Comparison of ENCODE assay signal across 17 cellular contexts in genomic region chr4:114964016-114964415, GRCh38.
A peak's percentile ranks its signal among the peaks of the same experiment; 100 is the strongest.
DNase-seq lines count a peak whose midpoint lies in the region; ATAC-seq and TF ChIP-seq lines count a peak whose summit lies in the region.
"Had no signal": no experiment of that assay in that cellular context is flagged by ENCODE, and none has a peak within 500 bp of the region (broad histone marks: within the 10 kb centered on the region; RNA-seq: fewer than 3 reads in every experiment).

No MANE protein-coding gene starts in this region.

- peak; percentile 87 for DNase-seq in G401 (ENCODE audit: low spot score)
- peak; percentile 22 for DNase-seq in NCI-H1694 treated with DMSO at 0.1 percent for 48 hours (lab: John Stamatoyannopoulos, UW)
- DNase-seq in NCI-H446 (lab: John Stamatoyannopoulos, UW), result peak; percentile 84 to 95
- DNase-seq in cerebellum (ENCODE audit: low spot score), result peak; percentile 60
- no peak for DNase-seq in GM23338 (ENCODE audit: low spot score)
- DNase-seq in H4 (ENCODE audit: low spot score), result no peak
- DNase-seq in mammary epithelial cell, result no peak
- DNase-seq in smooth muscle cell (lab: John Stamatoyannopoulos, UW; ENCODE audit: unreplicated experiment), result no peak
- DNase-seq: BE2C; CD4-positive, alpha-beta memory T cell; COR-L47; DMS53 had no signal

- no TSS peak for BruUV-seq in mammary epithelial cell (replicated peaks; lab: Mats Ljungman, UMichigan)

- H3K79me2 ChIP-seq in GM23338 (replicated peaks; ENCODE audit: insufficient read depth) (no peaks in the 10 kb centered on the region), mammary epithelial cell (ENCODE audit: insufficient read depth, low read length) (no peaks in the 10 kb centered on the region), smooth muscle cell (ENCODE audit: low read depth) (no peaks in the 10 kb centered on the region)

- H3K27ac ChIP-seq in GM23338 (ENCODE audit: low read depth), result no peak overlapping the region
- no peak overlapping the region for H3K27ac ChIP-seq in mammary epithelial cell (ENCODE audit: insufficient read depth, low read depth, low read length)
- no peak overlapping the region for H3K27ac ChIP-seq in smooth muscle cell (ENCODE audit: low read depth)
- H3K27ac ChIP-seq: C4-2B, HL-60 had no signal

- peaks cover 7% of the 10 kb centered on the region; the same call in 2 of the 3 replicates for H3K9me3 Mint-ChIP-seq in GM23338

- CTCF ChIA-PET in mammary epithelial cell (lab: Charles Lee; ENCODE audit: low non-redundant PET), result no interaction called here

- H2AFZ ChIP-seq in GM23338, result no peak overlapping the region
- no peak overlapping the region for H2AFZ ChIP-seq in mammary epithelial cell (ENCODE audit: low read depth, low read length)
- no peak overlapping the region for H2AFZ ChIP-seq in smooth muscle cell (ENCODE audit: low read depth)

- H4K20me1 ChIP-seq in GM23338 (replicated peaks; ENCODE audit: insufficient read depth) (no peaks in the 10 kb centered on the region), mammary epithelial cell (ENCODE audit: insufficient read depth, low read length) (no peaks in the 10 kb centered on the region), smooth muscle cell (ENCODE audit: low read depth) (no peaks in the 10 kb centered on the region)

- H3K9ac ChIP-seq in mammary epithelial cell (ENCODE audit: insufficient read depth, low read length) (no peak overlapping the region), smooth muscle cell (ENCODE audit: low read depth) (no peak overlapping the region)

- no peaks in the 10 kb centered on the region for H3K4me1 ChIP-seq in GM23338 (ENCODE audit: insufficient read depth)
- H3K4me1 ChIP-seq in mammary epithelial cell (ENCODE audit: insufficient read depth, low read length), result no peaks in the 10 kb centered on the region
- no peaks in the 10 kb centered on the region for H3K4me1 ChIP-seq in smooth muscle cell (ENCODE audit: low read depth)
- H3K4me1 ChIP-seq: BE2C had no signal

- H3K36me3 Mint-ChIP-seq in GM23338 (ENCODE audit: low read depth), result peaks cover 6% of the 10 kb centered on the region; the same call in 1 of the 3 replicates
- H3K36me3 Mint-ChIP-seq: CD4-positive, alpha-beta memory T cell had no signal

- no peak for ATAC-seq in GM23338
- ATAC-seq: GM12878, HCT116, K562 had no signal

- H3F3A ChIP-seq in GM23338 (replicated peaks; ENCODE audit: low read depth), result no peaks in the 10 kb centered on the region
- no peaks in the 10 kb centered on the region for H3F3A ChIP-seq in smooth muscle cell (ENCODE audit: low read depth)

- TF ChIP-seq CTCF in GM23338 (conservative IDR thresholded peaks at IDR 0.05; ENCODE audit: low read depth in 2 of 2) (no peak), mammary epithelial cell (conservative IDR thresholded peaks at IDR 0.05 in 1 of 2, IDR thresholded peaks at IDR 0.05 in 1 of 2; ENCODE audit: extremely low read depth in 1 of 2, insufficient read depth in 1 of 2, low read depth in 1 of 2, low read length in 2 of 2) (no peak), smooth muscle cell (IDR thresholded peaks at IDR 0.05; ENCODE audit: borderline replicate concordance, insufficient read depth, poor library complexity, severe bottlenecking) (no peak)

- in situ Hi-C loops in G401 (cut with HindIII; ENCODE audit: low sequenced_read_pairs) (no loop called here), mammary epithelial cell (cut with MboI; ENCODE audit: low sequenced_read_pairs in 2 of 2) (no loop called here)

- H3K36me3 ChIP-seq in GM23338 (ENCODE audit: insufficient read depth) (no peaks in the 10 kb centered on the region), mammary epithelial cell (ENCODE audit: insufficient read depth, low read length) (no peaks in the 10 kb centered on the region), smooth muscle cell (ENCODE audit: low read depth) (no peaks in the 10 kb centered on the region)
- H3K36me3 ChIP-seq: BE2C had no signal

- no peaks in the 10 kb centered on the region for H3K4me1 Mint-ChIP-seq in GM23338
- H3K4me1 Mint-ChIP-seq: CD4-positive, alpha-beta memory T cell had no signal

- H3K4me3 Mint-ChIP-seq in GM23338, result no peak overlapping the region
- H3K4me3 Mint-ChIP-seq: CD4-positive, alpha-beta memory T cell had no signal

- H3K27me3 ChIP-seq in GM23338 (ENCODE audit: insufficient read depth) (no peaks in the 10 kb centered on the region), mammary epithelial cell (ENCODE audit: insufficient read depth, low read length) (no peaks in the 10 kb centered on the region), smooth muscle cell (ENCODE audit: low read depth) (peaks cover 3% of the 10 kb centered on the region)
- H3K27me3 ChIP-seq: BE2C had no signal

- H3K27ac Mint-ChIP-seq in GM23338, result no peak overlapping the region
- H3K27ac Mint-ChIP-seq: CD4-positive, alpha-beta memory T cell had no signal

- H3K27me3 Mint-ChIP-seq in GM23338 (ENCODE audit: insufficient read depth, low read depth, poor library complexity), result no peaks in the 10 kb centered on the region
- H3K27me3 Mint-ChIP-seq: CD4-positive, alpha-beta memory T cell had no signal

- H3K4me3 ChIP-seq in GM23338 (no peak overlapping the region), mammary epithelial cell (replicated peaks in 1 of 3; ENCODE audit: insufficient read depth in 1 of 3, low read depth in 2 of 3, low read length in 3 of 3) (no peak overlapping the region), smooth muscle cell (no peak overlapping the region)
- H3K4me3 ChIP-seq: GM12878, K562 had no signal

- intact Hi-C loops in mammary epithelial cell (cut with micrococcal nuclease), result no loop called here

- H3K9me3 ChIP-seq in mammary epithelial cell (replicated peaks; ENCODE audit: insufficient read depth, low read length), result no peaks in the 10 kb centered on the region
- H3K9me3 ChIP-seq in smooth muscle cell (replicated peaks; ENCODE audit: low read depth), result no peaks in the 10 kb centered on the region
- H3K9me3 ChIP-seq: BE2C had no signal

- dilution Hi-C loops in mammary epithelial cell (cut with HindIII; ENCODE audit: low sequenced_read_pairs), result no loop called here

- no peaks in the 10 kb centered on the region for H3K9me2 ChIP-seq in GM23338 (ENCODE audit: insufficient read depth)

- no peak overlapping the region for H3K4me2 ChIP-seq in GM23338
- no peak overlapping the region for H3K4me2 ChIP-seq in mammary epithelial cell (ENCODE audit: insufficient read depth, low read depth, low read length)
- no peak overlapping the region for H3K4me2 ChIP-seq in smooth muscle cell

TF ChIP-seq in GM23338, 12 proteins besides CTCF, POLR2A, EP300 and RAD21 (continues in another document):
- TF ChIP-seq ZNF462 (CRISPR knock-in tag; IDR thresholded peaks at IDR 0.05) (no peak), JUNB (IDR thresholded peaks at IDR 0.05; ENCODE audit: unreplicated experiment) (no peak), ZNF331 (CRISPR knock-in tag; IDR thresholded peaks at IDR 0.05; ENCODE audit: low read depth) (no peak)

Comparison
In these comparisons a context has a peak if more than half of its experiments do, and no peak if none do; other contexts are left out.
1. DNase-seq: peak in G401 (single experiment), NCI-H1694 treated with DMSO at 0.1 percent for 48 hours (single experiment), NCI-H446 (2 of 2) and cerebellum (single experiment); none in GM23338 (single experiment), H4 (single experiment), mammary epithelial cell (single experiment) and smooth muscle cell (single experiment).